8 cellular contexts compared by ENCODE assay signal in genomic region chr17:63621684-63622570, GRCh38. TPM values are rescaled to one million over a fixed set of nuclear protein-coding genes. Genes with fewer than 3 reads are reported as not detected.
DNase-seq lines count a peak whose midpoint lies in the region; ATAC-seq, FAIRE-seq and TF ChIP-seq lines count a peak whose summit lies in the region.

MAP3K3 (plus strand) TSS chr17:63622417; CDS start chr17:63622760, 343 bp downstream.

- peak within 1 kb of the TSS; percentile 91 for H3K27ac Mint-ChIP-seq in WTC11

- CTCF ChIA-PET in WTC11 (lab: Charles Lee) = interaction anchor here (0.6 to 2.9 kb wide), 27 partner anchors 9 to 923 kb away, joined by 3 to 67 read pairs (median 4); partner anchors contain the start of genes ACE, STRADA and TACO1

- POLR2A ChIA-PET in WTC11 (lab: Charles Lee) = interaction anchor here (0.6 to 1.8 kb wide), 13 partner anchors 10 to 527 kb away, joined by 3 to 9 read pairs (median 5); partner anchors contain the start of genes CCDC47, DCAF7, DDX42 and LIMD2

- H3K27ac ChIP-seq in small intestine (ENCODE audit: low read depth in 1 of 2, low read length in 1 of 2) = peak within 1 kb of the TSS; percentile 75 to 86

- no peak for TF ChIP-seq CTCF in WTC11 (IDR thresholded peaks at IDR 0.05)
- TF ChIP-seq CTCF in cardiac fibroblast (IDR thresholded peaks at IDR 0.05; ENCODE audit: low read depth, low read length) = no peak

- peaks cover 5 to 9% of the 10 kb centered on the region in 2 donors for H3K4me1 ChIP-seq in small intestine (ENCODE audit: control insufficient read depth in 2 of 2, insufficient read depth in 1 of 2, low read depth in 1 of 2, low read length in 1 of 2)

- no peaks in the 10 kb centered on the region for H3K9me3 Mint-ChIP-seq in WTC11

- H3K4me1 Mint-ChIP-seq in WTC11 = peaks cover 25% of the 10 kb centered on the region

- H3K4me3 Mint-ChIP-seq in WTC11 = peak within 1 kb of the TSS; percentile 98

- H3K36me3 ChIP-seq in small intestine (ENCODE audit: control insufficient read depth in 2 of 2, insufficient read depth in 2 of 2, low read length in 2 of 2) = no peaks in the 10 kb centered on the region

- 0% methylated on average over 54 to 75 of the region's 75 CpGs for WGBS in small intestine, 3 donors

- FAIRE-seq in small intestine (lab: Jason Lieb, UNC) = peak; percentile 64

- no peaks in the 10 kb centered on the region for H3K36me3 Mint-ChIP-seq in WTC11

- peak; percentile 92 for ATAC-seq in GM18909 (IDR thresholded peaks at IDR 0.05; ENCODE audit: poor library complexity, unreplicated experiment)
- ATAC-seq in HG03175 (IDR thresholded peaks at IDR 0.05; ENCODE audit: unreplicated experiment) = peak; percentile 91
- ATAC-seq in WTC11 = peak; percentile 91

- no peaks in the 10 kb centered on the region for H3K27me3 ChIP-seq in small intestine (ENCODE audit: control insufficient read depth in 2 of 2, insufficient read depth in 2 of 2, low read length in 2 of 2)

- no peaks in the 10 kb centered on the region; the same call in 1 of the 2 replicates for H3K27me3 Mint-ChIP-seq in WTC11 (ENCODE audit: low read depth)

- DNase-seq in AG08396 (ENCODE audit: low spot score) = peak; percentile 100
- DNase-seq in NCI-H226 = peak; percentile 100
- peak; percentile 99 for DNase-seq in WTC11 (ENCODE audit: low spot score)
- DNase-seq in cardiac fibroblast (ENCODE audit: low read depth in 2 of 2) = peak; percentile 100
- DNase-seq in iPS-NIHi11 (ENCODE audit: low spot score) = peak; percentile 99
- peak; percentile 100 for DNase-seq in small intestine

- H3K4me3 ChIP-seq in cardiac fibroblast (replicated peaks in 1 of 2; ENCODE audit: low read depth in 2 of 2, low read length in 2 of 2) (peak within 1 kb of the TSS; percentile 72 to 73), small intestine (ENCODE audit: low read depth in 1 of 2, low read length in 2 of 2) (peak within 1 kb of the TSS; percentile 87 to 100)

- no peaks in the 10 kb centered on the region for H3K9me3 ChIP-seq in small intestine (ENCODE audit: control insufficient read depth, low read depth)

TF ChIP-seq in WTC11, 78 proteins besides CTCF, POLR2A, EP300 and RAD21 (continues in another document):
- TF ChIP-seq KAT7 (CRISPR knock-in tag; IDR thresholded peaks at IDR 0.05; ENCODE audit: borderline replicate concordance) (peak; percentile 36; the same call in 1 of the 2 replicates), ZNF121 (CRISPR knock-in tag; IDR thresholded peaks at IDR 0.05) (no peak), MYBL2 (CRISPR knock-in tag; IDR thresholded peaks at IDR 0.05) (no peak), NR1H2 (CRISPR knock-in tag; IDR thresholded peaks at IDR 0.05) (no peak), ZNF671 (CRISPR knock-in tag; IDR thresholded peaks at IDR 0.05) (no peak), NFATC4 (CRISPR knock-in tag; IDR thresholded peaks at IDR 0.05) (no peak), TEAD4 (CRISPR knock-in tag; IDR thresholded peaks at IDR 0.05) (no peak), ZNF232 (CRISPR knock-in tag; IDR thresholded peaks at IDR 0.05) (peak; percentile 88; the same call in 1 of the 2 replicates), ESRRA (CRISPR knock-in tag; IDR thresholded peaks at IDR 0.05; ENCODE audit: borderline replicate concordance) (no peak), HMGXB4 (CRISPR knock-in tag; IDR thresholded peaks at IDR 0.05) (peak; percentile 88), PREB (CRISPR knock-in tag; IDR thresholded peaks at IDR 0.05; ENCODE audit: borderline replicate concordance) (no peak), E2F5 (CRISPR knock-in tag; IDR thresholded peaks at IDR 0.05) (peak; percentile 84), NR2C2 (CRISPR knock-in tag; IDR thresholded peaks at IDR 0.05) (no peak), GRHL2 (CRISPR knock-in tag; IDR thresholded peaks at IDR 0.05; ENCODE audit: insufficient replicate concordance, severe bottlenecking) (no peak), ZSCAN18 (CRISPR knock-in tag; IDR thresholded peaks at IDR 0.05) (no peak), ARID4B (CRISPR knock-in tag; IDR thresholded peaks at IDR 0.05; ENCODE audit: borderline replicate concordance) (peak; percentile 93), NFYB (CRISPR knock-in tag; conservative IDR thresholded peaks at IDR 0.05; ENCODE audit: low read depth) (peak; percentile 80)

RNA-seq across cellular contexts. Expression of gene MAP3K3, which starts in this region (rescaled TPM):
- total RNA-seq in WTC11 (2021) = 21.8 to 25.7 TPM (median 22.5 TPM) in 3 replicates
- 10 to 100 TPM in 2 of 3 donors, 1 to 10 TPM in 1; 8.1 to 17.1 (median 11.4) TPM for polyA plus RNA-seq in small intestine

Comparison
In these comparisons a context has a peak if more than half of its experiments do, and no peak if none do; other contexts are left out.
1. Peak in every context shown above with its lines: DNase-seq, ATAC-seq, H3K4me3 ChIP-seq and H3K27ac ChIP-seq.